Comparison of ENCODE assay signal across 8 cellular contexts in genomic region chr19:4369888-4370260, GRCh38. TPM values are rescaled to one million over a fixed set of nuclear protein-coding genes. Genes with fewer than 3 reads are reported as not detected.
DNase-seq lines count a peak whose midpoint lies in the region; ATAC-seq and TF ChIP-seq lines count a peak whose summit lies in the region.

No MANE protein-coding gene starts in this region.

- H3K27ac ChIP-seq in OCI-LY7 (ENCODE audit: low read depth, low read length, poor library complexity, severe bottlenecking) (peak overlapping the region; percentile 79), gastroesophageal sphincter (peak overlapping the region in 3 of 4 donors; percentile 72 to 87 (median 87)), upper lobe of left lung (peak overlapping the region; percentile 79 to 87 (median 80))

- H3K4me1 Mint-ChIP-seq in HFFc6 (ENCODE audit: low read depth): peaks cover 22% of the 10 kb centered on the region

- peaks cover 3% of the 10 kb centered on the region for H3K27me3 Mint-ChIP-seq in HFFc6 (ENCODE audit: insufficient read depth)

- H3K9me2 ChIP-seq in OCI-LY7 (ENCODE audit: insufficient read depth, low read length): no peaks in the 10 kb centered on the region

- H3K4me3 Mint-ChIP-seq in HFFc6: no peak overlapping the region

- no peaks in the 10 kb centered on the region for H3K36me3 Mint-ChIP-seq in HFFc6 (ENCODE audit: low read depth)

- no TSS peak for BruUV-seq in OCI-LY7 (replicated peaks; lab: Mats Ljungman, UMichigan)

- no peaks in the 10 kb centered on the region for H3K9me3 ChIP-seq in OCI-LY7 (ENCODE audit: low read length)
- no peaks in the 10 kb centered on the region for H3K9me3 ChIP-seq in gastroesophageal sphincter
- no peaks in the 10 kb centered on the region for H3K9me3 ChIP-seq in upper lobe of left lung

- peaks cover 4% of the 10 kb centered on the region for H4K20me1 ChIP-seq in OCI-LY7 (ENCODE audit: insufficient read depth, low read length)

- H3K36me3 ChIP-seq in OCI-LY7 (ENCODE audit: insufficient read depth, low read length): peaks cover 20% of the 10 kb centered on the region
- peaks cover 0 to 28% of the 10 kb centered on the region in 2 donors for H3K36me3 ChIP-seq in gastroesophageal sphincter
- H3K36me3 ChIP-seq in upper lobe of left lung: peaks cover 5 to 34% (median 16%) of the 10 kb centered on the region in 4 donors

- H3K27ac Mint-ChIP-seq in HFFc6: peak overlapping the region; percentile 49

- CTCF ChIA-PET in OCI-LY7 (lab: Charles Lee; ENCODE audit: unreplicated experiment): no interaction called here

- TF ChIP-seq CTCF in HFFc6 (IDR thresholded peaks at IDR 0.05) (0 out of 2 replicates have a peak, but pooled peaks have one; percentile 28), OCI-LY7 (conservative IDR thresholded peaks at IDR 0.05; ENCODE audit: low read length) (peak; percentile 80), gastroesophageal sphincter (IDR thresholded peaks at IDR 0.05) (peak in 3 of 4 experiments; percentile 30 to 75 (median 61)), upper lobe of left lung (IDR thresholded peaks at IDR 0.05) (peak in 5 of 6 experiments; percentile 12 to 68 (median 53))

- H3K79me2 ChIP-seq in OCI-LY7 (ENCODE audit: insufficient read depth, low read depth, low read length): peaks cover 9% of the 10 kb centered on the region; the same call in 1 of the 2 replicates

- H3K27me3 ChIP-seq in gastroesophageal sphincter (no peaks in the 10 kb centered on the region), upper lobe of left lung (no peaks in the 10 kb centered on the region)

- H3K9me3 Mint-ChIP-seq in HFFc6: no peaks in the 10 kb centered on the region

- DNase-seq in GDM1 (lab: John Stamatoyannopoulos, UW) (peak; percentile 65), HFFc6 (no peak), OCI-LY7 (ENCODE audit: low spot score) (peak; percentile 69), posterior vena cava (ENCODE audit: low spot score) (peak; percentile 88), upper lobe of left lung (peak; percentile 72 to 90)
- peak; percentile 66 for DNase-seq in activated effector memory CD4-positive, alpha-beta T cell treated with Interleukin-2 at 50 U/mL for 16 hours

- H2AFZ ChIP-seq in OCI-LY7 (ENCODE audit: low read length): no peak overlapping the region

- H3K4me3 ChIP-seq in OCI-LY7 (ENCODE audit: low read depth, low read length, poor library complexity, severe bottlenecking) (peak overlapping the region; percentile 61), gastroesophageal sphincter (peak overlapping the region in 1 of 2 donors; percentile 32), upper lobe of left lung (peak overlapping the region in 2 of 4 donors; percentile 39 to 40)

- H3K4me2 ChIP-seq in OCI-LY7 (ENCODE audit: low read length): peak overlapping the region; percentile 92

- WGBS in gastroesophageal sphincter (ENCODE audit: low coverage in 1 of 2), 2 donors: no CpG with 5 or more reads among the region's 21 CpGs
- WGBS in upper lobe of left lung, 2 donors: 46 to 59% methylated on average over 10 to 17 of the region's 21 CpGs

- ATAC-seq in gastroesophageal sphincter (peak; percentile 13), upper lobe of left lung (ENCODE audit: low FRiP score in 2 of 2) (peak; percentile 27 to 46), HG03039 (IDR thresholded peaks at IDR 0.05; ENCODE audit: unreplicated experiment) (no peak)

- H3K4me1 ChIP-seq in OCI-LY7 (ENCODE audit: insufficient read depth, low read length, poor library complexity, severe bottlenecking) (peaks cover 38% of the 10 kb centered on the region), gastroesophageal sphincter (peaks cover 0 to 77% (median 72%) of the 10 kb centered on the region in 3 donors), upper lobe of left lung (peaks cover 57 to 70% (median 66%) of the 10 kb centered on the region in 4 donors)

- TF ChIP-seq POLR2A in gastroesophageal sphincter (IDR thresholded peaks at IDR 0.05) (peak in 1 of 2 donors; percentile 10), upper lobe of left lung (IDR thresholded peaks at IDR 0.05) (no peak)

- TF ChIP-seq EP300 in gastroesophageal sphincter (IDR thresholded peaks at IDR 0.05): no peak
- TF ChIP-seq EP300 in upper lobe of left lung (IDR thresholded peaks at IDR 0.05): no peak

- intact Hi-C loops in OCI-LY7 (cut with micrococcal nuclease; ENCODE audit: unreplicated experiment) (loop anchor here (1.0 kb wide), 1 partner anchor 30 kb away; the partner anchor contains the start of gene SH3GL1), posterior vena cava (cut with DNase I) (no loop called here)

- POLR2A ChIA-PET in OCI-LY7 (lab: Charles Lee): no interaction called here

RNA-seq across cellular contexts. Expression of gene MPND, which starts 26.5 kb away (rescaled TPM):
- 10 to 100 TPM; 11.7 to 15.0 (median 12.1) TPM for total RNA-seq in HFFc6 (2021; fragmentation: NEBNext Ultra II Directional; extraction: Animal tissue kit (Norgen Biotek cat#: 25700))
- 6.7 and 7.2 TPM in 2 replicates for total RNA-seq in OCI-LY7 (2014; rRNA removed; shearing (Covaris generic))
- total RNA-seq in OCI-LY7 (2022) (19.1 and 19.5 TPM in 2 replicates), gastroesophageal sphincter (1 to 10 TPM; 4.7 to 7.5 (median 6.0) TPM), posterior vena cava (10 to 100 TPM; 11.2 to 12.1 TPM), upper lobe of left lung (10 to 100 TPM in 4 of 6 donors, 1 to 10 TPM in 2; 7.7 to 37.1 (median 15.6) TPM)

RNA-seq across cellular contexts. Expression of gene SH3GL1, which starts 30.5 kb away (rescaled TPM):
- 100 to 1,000 TPM; 102 to 126 (median 110) TPM for total RNA-seq in HFFc6 (2021; fragmentation: NEBNext Ultra II Directional; extraction: Animal tissue kit (Norgen Biotek cat#: 25700))
- 24.3 and 33.2 TPM in 2 replicates for total RNA-seq in OCI-LY7 (2014; rRNA removed; shearing (Covaris generic))
- total RNA-seq in OCI-LY7 (2022): 38.9 and 39.0 TPM in 2 replicates
- 10 to 100 TPM; 48.2 to 67.7 (median 53.0) TPM for total RNA-seq in gastroesophageal sphincter
- total RNA-seq in posterior vena cava: 10 to 100 TPM; 77.5 to 88.8 TPM
- 10 to 100 TPM; 27.4 to 60.1 (median 53.8) TPM for total RNA-seq in upper lobe of left lung

RNA-seq across cellular contexts. Expression of gene STAP2, which starts 31.2 kb away (rescaled TPM):
- 1 to 10 TPM in 4 of 6 experiments, under 1 TPM in 2; 0.24 to 2.7 (median 1.9) TPM for total RNA-seq in HFFc6 (2021; fragmentation: NEBNext Ultra II Directional; extraction: Animal tissue kit (Norgen Biotek cat#: 25700))
- total RNA-seq in OCI-LY7 (2014; rRNA removed; shearing (Covaris generic)): 0.13 and 1.3 TPM in 2 replicates
- total RNA-seq in OCI-LY7 (2022) (0.57 and 1.2 TPM in 2 replicates), gastroesophageal sphincter (1 to 10 TPM in 3 of 4 donors, not detected in 1; 1.4 to 5.6 (median 4.9) TPM), posterior vena cava (1 to 10 TPM; 2.1 to 2.7 TPM), upper lobe of left lung (10 to 100 TPM; 11.2 to 39.8 (median 14.7) TPM)

RNA-seq across cellular contexts. Expression of gene CHAF1A, which starts 32.6 kb away (rescaled TPM):
- 10 to 100 TPM; 18.3 to 26.3 (median 24.4) TPM for total RNA-seq in HFFc6 (2021; fragmentation: NEBNext Ultra II Directional; extraction: Animal tissue kit (Norgen Biotek cat#: 25700))
- total RNA-seq in OCI-LY7 (2014; rRNA removed; shearing (Covaris generic)): 107 and 108 TPM in 2 replicates
- 119 and 128 TPM in 2 replicates for total RNA-seq in OCI-LY7 (2022)
- total RNA-seq in gastroesophageal sphincter: 10 to 100 TPM in 1 of 4 donors, 1 to 10 TPM in 3; 2.4 to 11.9 (median 7.4) TPM
- total RNA-seq in posterior vena cava: 1 to 10 TPM; 6.0 to 9.5 TPM
- total RNA-seq in upper lobe of left lung: 10 to 100 TPM in 3 of 6 donors, 1 to 10 TPM in 3; 3.3 to 16.8 (median 10.1) TPM

Comparison
In these comparisons a context has a peak if more than half of its experiments do, and no peak if none do; other contexts are left out.
1. CTCF ChIP-seq: peak in every context shown above with its lines; median percentile 80 in OCI-LY7; 61 in gastroesophageal sphincter; 53 in upper lobe of left lung; 28 in HFFc6.